12 cellular contexts compared by ENCODE assay signal in genomic region chr16:88619859-88620655, GRCh38. TPM values are rescaled to one million over a fixed set of nuclear protein-coding genes. Genes with fewer than 3 reads are reported as not detected.
DNase-seq lines count a peak whose midpoint lies in the region; ATAC-seq, FAIRE-seq and TF ChIP-seq lines count a peak whose summit lies in the region.
"Had no signal": no experiment of that assay in that cellular context is flagged by ENCODE, and none has a peak within 500 bp of the region (broad histone marks: within the 10 kb centered on the region; RNA-seq: fewer than 3 reads in every experiment).

No MANE protein-coding gene starts in this region.

- TF ChIP-seq CTCF in right atrium auricular region (IDR thresholded peaks at IDR 0.05) (no peak), lower lobe of right lung (IDR thresholded peaks at IDR 0.05) (no peak), upper lobe of left lung (IDR thresholded peaks at IDR 0.05) (no peak), D721Med (IDR thresholded peaks at IDR 0.05; ENCODE audit: insufficient read depth, missing control alignments) (no peak)

- WGBS in upper lobe of left lung, 2 donors: 81 to 92% methylated on average over 7 to 11 of the region's 11 CpGs

- peak; percentile 4 to 32 for ATAC-seq in left cardiac atrium
- ATAC-seq in lower lobe of right lung: peak; percentile 9 to 27
- no peak for ATAC-seq in upper lobe of left lung (ENCODE audit: low FRiP score in 2 of 2)

- no peaks in the 10 kb centered on the region for H3K9me3 ChIP-seq in right atrium auricular region
- H3K9me3 ChIP-seq in lower lobe of right lung: no peaks in the 10 kb centered on the region
- H3K9me3 ChIP-seq in upper lobe of left lung: no peaks in the 10 kb centered on the region
- H3K9me3 ChIP-seq: prostate gland had no signal

- no peak for TF ChIP-seq POLR2A in upper lobe of left lung (IDR thresholded peaks at IDR 0.05)

- FAIRE-seq in D721Med (lab: Jason Lieb, UNC): no peak

- intact Hi-C loops in left cardiac atrium (cut with DNase I) (no loop called here), lower lobe of right lung (cut with DNase I) (no loop called here)

- H3K27me3 ChIP-seq in right atrium auricular region (no peaks in the 10 kb centered on the region), lower lobe of right lung (ENCODE audit: low read depth) (no peaks in the 10 kb centered on the region), upper lobe of left lung (no peaks in the 10 kb centered on the region)

- peak in 3 of 4 donors; percentile 45 to 64 (median 56) for TF ChIP-seq EP300 in upper lobe of left lung (IDR thresholded peaks at IDR 0.05)

- H3K4me1 ChIP-seq in right atrium auricular region: peaks cover 0 to 21% of the 10 kb centered on the region in 2 donors
- peaks cover 18% of the 10 kb centered on the region for H3K4me1 ChIP-seq in lower lobe of right lung
- H3K4me1 ChIP-seq in upper lobe of left lung: peaks cover 0 to 21% (median 6%) of the 10 kb centered on the region in 4 donors

- DNase-seq in left cardiac atrium (no peak), right atrium auricular region (ENCODE audit: low spot score) (no peak), lower lobe of right lung (no peak), upper lobe of left lung (peak in 1 of 2 donors; percentile 55), NCI-H1436 (lab: John Stamatoyannopoulos, UW) (no peak), HUDEP-2 (lab: John Stamatoyannopoulos, UW; ENCODE audit: unreplicated experiment in 76 of 76) (no peak), D721Med (ENCODE audit: insufficient read length, low spot score) (no peak)
- peak; percentile 26 to 57 for DNase-seq in activated T-helper 1 cell treated with anti-CD3 and anti-CD28 coated beads, Interleukin-2, amount 50 U/mL, for 16 hours (ENCODE audit: low read depth in 1 of 2, low spot score in 1 of 2)
- DNase-seq: NCI-H345 had no signal

- H3K27ac ChIP-seq in right atrium auricular region: peak overlapping the region in 1 of 2 donors; percentile 43
- H3K27ac ChIP-seq in lower lobe of right lung: peak overlapping the region; percentile 11
- H3K27ac ChIP-seq in upper lobe of left lung: peak overlapping the region in 3 of 4 donors; percentile 25 to 62 (median 27)
- H3K27ac ChIP-seq: prostate gland had no signal

- H3K36me3 ChIP-seq in right atrium auricular region: peaks cover 42% of the 10 kb centered on the region
- H3K36me3 ChIP-seq in lower lobe of right lung: peaks cover 81% of the 10 kb centered on the region
- H3K36me3 ChIP-seq in upper lobe of left lung: peaks cover 16 to 60% (median 40%) of the 10 kb centered on the region in 4 donors

- no peak overlapping the region for H3K4me3 ChIP-seq in right atrium auricular region
- no peak overlapping the region for H3K4me3 ChIP-seq in lower lobe of right lung
- H3K4me3 ChIP-seq in upper lobe of left lung: no peak overlapping the region
- H3K4me3 ChIP-seq: prostate gland had no signal

RNA-seq across cellular contexts. Expression of gene IL17C, which starts 18.3 kb away (rescaled TPM):
- not detected for total RNA-seq in left cardiac atrium
- total RNA-seq in right atrium auricular region: not detected
- not detected for total RNA-seq in lower lobe of right lung
- under 1 TPM in 2 of 6 donors, not detected in 4; 0.40 to 0.76 TPM for total RNA-seq in upper lobe of left lung
- total RNA-seq: dermis microvascular lymphatic vessel endothelial cell, temporal lobe had no signal

RNA-seq across cellular contexts. Expression of gene CYBA, which starts 30.8 kb away (rescaled TPM):
- total RNA-seq in left cardiac atrium (100 to 1,000 TPM in 1 of 2 donors, 10 to 100 TPM in 1; 58.9 to 131 TPM), right atrium auricular region (100 to 1,000 TPM in 1 of 2 donors, 10 to 100 TPM in 1; 82.0 to 132 TPM), lower lobe of right lung (371 TPM), upper lobe of left lung (100 to 1,000 TPM; 213 to 472 (median 322) TPM)

RNA-seq across cellular contexts. Expression of gene MVD, which starts 42.8 kb away (rescaled TPM):
- total RNA-seq in left cardiac atrium (10 to 100 TPM; 31.3 to 32.9 TPM), right atrium auricular region (10 to 100 TPM; 21.5 to 23.1 TPM), lower lobe of right lung (71.8 TPM), upper lobe of left lung (100 to 1,000 TPM in 2 of 6 donors, 10 to 100 TPM in 4; 38.1 to 114 (median 90.5) TPM)

RNA-seq across cellular contexts. Expression of gene ZC3H18, which starts 49.9 kb away (rescaled TPM):
- total RNA-seq in left cardiac atrium (10 to 100 TPM; 23.1 to 25.3 TPM), right atrium auricular region (10 to 100 TPM in 1 of 2 donors, 1 to 10 TPM in 1; 7.9 to 10.0 TPM), lower lobe of right lung (49.2 TPM), upper lobe of left lung (10 to 100 TPM; 22.0 to 74.4 (median 45.5) TPM)

Comparison
In these comparisons a context has a peak if more than half of its experiments do, and no peak if none do; other contexts are left out.
1. ATAC-seq: peak in left cardiac atrium (2 of 2) and lower lobe of right lung (2 of 2); none in upper lobe of left lung (0 of 2).
2. DNase-seq: peak in activated T-helper 1 cell treated with anti-CD3 and anti-CD28 coated beads, Interleukin-2, amount 50 U/mL, for 16 hours (2 of 2); none in left cardiac atrium (single experiment), right atrium auricular region (single experiment), lower lobe of right lung (single experiment), NCI-H1436 (single experiment), HUDEP-2 (0 of 76) and D721Med (single experiment).